ENCODE assay signal across 9 cellular contexts in the genomic region with DNA sequence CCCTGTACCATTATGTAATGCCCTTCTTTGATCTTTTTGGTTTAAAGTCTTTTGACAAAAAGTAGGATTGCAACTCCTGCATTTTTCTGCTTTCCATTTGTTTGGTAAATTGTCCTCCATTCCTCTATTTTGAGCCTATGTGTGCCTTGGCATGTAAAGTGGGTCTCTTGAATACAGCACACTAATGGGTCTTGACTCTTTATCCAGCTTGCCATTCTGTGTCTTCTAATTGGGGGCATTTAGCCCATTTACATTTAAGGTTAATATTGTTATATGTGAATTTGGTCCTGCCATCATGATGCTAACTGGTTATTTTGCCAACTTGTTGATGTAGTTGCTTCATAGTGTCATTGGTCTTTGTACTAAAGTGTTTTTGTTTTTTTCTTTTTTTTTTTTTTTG.
"Had no signal": no experiment of that assay in that cellular context is flagged by ENCODE, and none has a peak within 500 bp of the region (broad histone marks: within the 10 kb centered on the region; RNA-seq: fewer than 3 reads in every experiment).

No MANE protein-coding gene starts in this region.

- FAIRE-seq: HTR-8/SVneo, K562 had no signal

- H3K9ac ChIP-seq: GM23248 had no signal

- H3K4me1 ChIP-seq: HAP-1 had no signal

- ATAC-seq: HCT116, K562 had no signal

- H3K4me3 ChIP-seq: GM23248, HAP-1, K562 had no signal

- H3K27ac ChIP-seq: GM23248 had no signal

- DNase-seq: GM23248, GOT3, H7, IMR-90, KG1 had no signal

- H3K36me3 ChIP-seq: HAP-1 had no signal

- H2AFZ ChIP-seq: GM23248 had no signal
